In genomic region chr20:6898928-6899327, GRCh38 we compare ENCODE assay signal across 20 cellular contexts.
"Had no signal": no experiment of that assay in that cellular context is flagged by ENCODE, and none has a peak within 500 bp of the region (broad histone marks: within the 10 kb centered on the region; RNA-seq: fewer than 3 reads in every experiment).

No MANE protein-coding gene starts in this region.

- H3K4me1 Mint-ChIP-seq: natural killer cell; stimulated activated naive B cell treated with anti-CD40 and anti-IgM and Interleukin-4, amounts not matched to agents 10 μg/mL and 1 μg/mL and 100 μg/mL, for 72 hours had no signal

- H3K4me3 Mint-ChIP-seq: natural killer cell; stimulated activated naive B cell treated with anti-CD40 and anti-IgM and Interleukin-4, amounts not matched to agents 10 μg/mL and 1 μg/mL and 100 μg/mL, for 72 hours; stimulated activated naive CD8-positive, alpha-beta T cell treated with anti-CD3 and anti-CD28 coated beads, Interleukin-15, Interleukin-2, amounts not matched to agents 100 ng/mL and 50 ng/mL, for 24 hours had no signal

- DNase-seq: dermis blood vessel endothelial cell; effector memory CD4-positive, alpha-beta T cell; erythroblast; esophagus squamous epithelium; hypothalamus; left ventricle myocardium superior; lower lobe of right lung; natural killer cell; pancreas; right lobe of liver; small intestine; stimulated activated CD4-positive, alpha-beta T cell treated with anti-CD3 and anti-CD28 coated beads, Interleukin-15, amount 100 ng/mL, for 24 hours; stimulated activated CD4-positive, alpha-beta T cell treated with anti-CD3 and anti-CD28 coated beads, Interleukin-2, amount 100 ng/mL, for 48 hours; stimulated activated naive B cell treated with anti-CD40 and anti-IgM and Interleukin-4, amounts not matched to agents 10 μg/mL and 1 μg/mL and 100 μg/mL, for 72 hours; upper lobe of left lung had no signal

- H3K27me3 Mint-ChIP-seq: stimulated activated naive B cell treated with anti-CD40 and anti-IgM and Interleukin-4, amounts not matched to agents 10 μg/mL and 1 μg/mL and 100 μg/mL, for 72 hours; stimulated activated naive CD8-positive, alpha-beta T cell treated with anti-CD3 and anti-CD28 coated beads, Interleukin-15, Interleukin-2, amounts not matched to agents 100 ng/mL and 50 ng/mL, for 24 hours had no signal

- H3K27ac Mint-ChIP-seq: natural killer cell; stimulated activated naive B cell treated with anti-CD40 and anti-IgM and Interleukin-4, amounts not matched to agents 10 μg/mL and 1 μg/mL and 100 μg/mL, for 72 hours; stimulated activated naive CD8-positive, alpha-beta T cell treated with anti-CD3 and anti-CD28 coated beads, Interleukin-15, Interleukin-2, amounts not matched to agents 100 ng/mL and 50 ng/mL, for 24 hours had no signal

- H3K27me3 ChIP-seq: esophagus squamous epithelium, neutrophil, pancreas, right lobe of liver, tibial nerve, upper lobe of left lung had no signal

- ATAC-seq: left ventricle myocardium superior; lower lobe of right lung; natural killer cell; pancreas; right lobe of liver; stimulated activated naive B cell treated with anti-CD40 and anti-IgM and Interleukin-4, amounts not matched to agents 10 μg/mL and 1 μg/mL and 100 μg/mL, for 72 hours had no signal

- H3K36me3 ChIP-seq: esophagus squamous epithelium, lower lobe of right lung, neutrophil, pancreas, right lobe of liver, thoracic aorta, tibial nerve, upper lobe of left lung had no signal

- H3K36me3 Mint-ChIP-seq: natural killer cell; stimulated activated naive B cell treated with anti-CD40 and anti-IgM and Interleukin-4, amounts not matched to agents 10 μg/mL and 1 μg/mL and 100 μg/mL, for 72 hours had no signal

- H3K4me1 ChIP-seq: esophagus squamous epithelium, lower lobe of right lung, pancreas, right lobe of liver, tibial nerve, upper lobe of left lung had no signal

- H3K27ac ChIP-seq: coronary artery, esophagus squamous epithelium, lower lobe of right lung, neutrophil, pancreas, right lobe of liver, thoracic aorta, tibial nerve, upper lobe of left lung had no signal

- H3K4me3 ChIP-seq: coronary artery, esophagus squamous epithelium, lower lobe of right lung, pancreas, right lobe of liver, thoracic aorta, tibial nerve, upper lobe of left lung had no signal

- H3K9me3 ChIP-seq: esophagus squamous epithelium, lower lobe of right lung, neutrophil, pancreas, right lobe of liver, thoracic aorta, tibial nerve, upper lobe of left lung had no signal
